Comparison of ENCODE assay signal across 1 cellular context in the genomic region with DNA sequence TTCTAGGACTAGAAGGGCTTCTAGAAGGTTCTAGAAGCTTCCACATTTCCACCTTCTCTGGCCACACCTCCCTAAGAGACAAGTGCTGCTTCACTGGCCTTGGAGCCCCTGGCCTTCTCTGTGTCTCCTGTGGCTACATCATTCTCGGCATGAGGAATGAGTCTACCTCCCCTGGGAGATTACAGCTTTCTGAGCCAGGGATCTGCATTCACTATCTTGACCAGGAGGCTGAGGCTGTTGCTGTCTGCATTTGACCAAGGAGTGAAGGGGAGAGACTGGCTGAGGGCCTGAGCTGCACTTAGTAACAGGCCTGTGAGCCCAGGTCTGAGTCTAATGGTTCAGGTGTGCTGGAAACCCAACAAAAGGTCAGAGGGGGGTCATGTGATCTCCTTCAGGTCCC.
TF ChIP-seq lines count a peak whose summit lies in the region.

No MANE protein-coding gene starts in this region.

TF ChIP-seq in GM12878, 131 proteins besides CTCF, POLR2A, EP300 and RAD21:
- TF ChIP-seq HSF1 (IDR thresholded peaks at IDR 0.05; ENCODE audit: low read depth, low read length), result peak; percentile 74; the same call in 1 of the 2 replicates
- TF ChIP-seq, protein P1, sequence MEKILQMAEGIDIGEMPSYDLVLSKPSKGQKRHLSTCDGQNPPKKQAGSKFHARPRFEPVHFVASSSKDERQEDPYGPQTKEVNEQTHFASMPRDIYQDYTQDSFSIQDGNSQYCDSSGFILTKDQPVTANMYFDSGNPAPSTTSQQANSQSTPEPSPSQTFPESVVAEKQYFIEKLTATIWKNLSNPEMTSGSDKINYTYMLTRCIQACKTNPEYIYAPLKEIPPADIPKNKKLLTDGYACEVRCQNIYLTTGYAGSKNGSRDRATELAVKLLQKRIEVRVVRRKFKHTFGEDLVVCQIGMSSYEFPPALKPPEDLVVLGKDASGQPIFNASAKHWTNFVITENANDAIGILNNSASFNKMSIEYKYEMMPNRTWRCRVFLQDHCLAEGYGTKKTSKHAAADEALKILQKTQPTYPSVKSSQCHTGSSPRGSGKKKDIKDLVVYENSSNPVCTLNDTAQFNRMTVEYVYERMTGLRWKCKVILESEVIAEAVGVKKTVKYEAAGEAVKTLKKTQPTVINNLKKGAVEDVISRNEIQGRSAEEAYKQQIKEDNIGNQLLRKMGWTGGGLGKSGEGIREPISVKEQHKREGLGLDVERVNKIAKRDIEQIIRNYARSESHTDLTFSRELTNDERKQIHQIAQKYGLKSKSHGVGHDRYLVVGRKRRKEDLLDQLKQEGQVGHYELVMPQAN (conservative IDR thresholded peaks at IDR 0.05), result no peak
